In genomic region chr6:169978615-169979161, GRCh38 we compare ENCODE assay signal across 1 cellular context.
TF ChIP-seq lines count a peak whose summit lies in the region.

No MANE protein-coding gene starts in this region.

TF ChIP-seq in HepG2, 621 proteins besides CTCF, POLR2A, EP300 and RAD21 (continued from another document):
- TF ChIP-seq ARID3A (IDR thresholded peaks at IDR 0.05; ENCODE audit: low read depth, low read length) (no peak), ZNF234 (CRISPR knock-in tag; conservative IDR thresholded peaks at IDR 0.05) (no peak)
TF ChIP-seq in HepG2: peak in this region for 0.
